Comparison of ENCODE assay signal across 1 cellular context in genomic region chr3:46908294-46908985, GRCh38.
A peak's percentile ranks its signal among the peaks of the same experiment; 100 is the strongest.
TF ChIP-seq lines count a peak whose summit lies in the region.

No MANE protein-coding gene starts in this region.

TF ChIP-seq in endothelial cell of umbilical vein, 7 proteins besides CTCF, POLR2A, EP300 and RAD21 (continued from another document):
- TF ChIP-seq POLR2AphosphoS5 (IDR thresholded peaks at IDR 0.05; ENCODE audit: insufficient read depth, low read depth, low read length) (no peak), FOS (IDR thresholded peaks at IDR 0.05; ENCODE audit: borderline replicate concordance, insufficient read depth, low read length) (no peak), JUN (IDR thresholded peaks at IDR 0.05; ENCODE audit: borderline replicate concordance, insufficient read depth, insufficient read length, low read depth) (no peak), MAX (IDR thresholded peaks at IDR 0.05; ENCODE audit: insufficient read depth, insufficient read length) (peak; percentile 4)
